ENCODE assay signal across 27 cellular contexts in genomic region chr12:44531349-44531905, GRCh38.
"Had no signal": no experiment of that assay in that cellular context is flagged by ENCODE, and none has a peak within 500 bp of the region (broad histone marks: within the 10 kb centered on the region; RNA-seq: fewer than 3 reads in every experiment).

No MANE protein-coding gene starts in this region.

- H3K9me3 Mint-ChIP-seq: naive thymus-derived CD8-positive, alpha-beta T cell; nephron; stimulated activated naive B cell treated with anti-CD40 and anti-IgM and Interleukin-4, amounts not matched to agents 10 μg/mL and 1 μg/mL and 100 μg/mL, for 72 hours had no signal

- H3K27ac Mint-ChIP-seq: immature natural killer cell; nephron; stimulated activated naive B cell treated with anti-CD40 and anti-IgM and Interleukin-4, amounts not matched to agents 10 μg/mL and 1 μg/mL and 100 μg/mL, for 72 hours had no signal

- ATAC-seq: left colon; left lung; lower lobe of right lung; naive thymus-derived CD8-positive, alpha-beta T cell; right cardiac atrium; sciatic nerve; stimulated activated naive B cell treated with anti-CD40 and anti-IgM and Interleukin-4, amounts not matched to agents 10 μg/mL and 1 μg/mL and 100 μg/mL, for 72 hours; stimulated activated naive CD8-positive, alpha-beta T cell treated with anti-CD3 and anti-CD28 coated beads, Interleukin-15, Interleukin-2, amounts not matched to agents 100 U/mL and 50 U/mL, for 24 hours had no signal

- H3K27me3 Mint-ChIP-seq: naive thymus-derived CD8-positive, alpha-beta T cell; stimulated activated naive B cell treated with anti-CD40 and anti-IgM and Interleukin-4, amounts not matched to agents 10 μg/mL and 1 μg/mL and 100 μg/mL, for 72 hours had no signal

- H3K4me3 Mint-ChIP-seq: immature natural killer cell; naive thymus-derived CD8-positive, alpha-beta T cell; nephron; stimulated activated naive B cell treated with anti-CD40 and anti-IgM and Interleukin-4, amounts not matched to agents 10 μg/mL and 1 μg/mL and 100 μg/mL, for 72 hours had no signal

- H3K4me3 ChIP-seq: left lung, lower lobe of right lung, ovary, prostate gland, skin epidermis, stomach, testis, thyroid gland, transverse colon, upper lobe of left lung, vagina had no signal

- H3K4me1 ChIP-seq: left lung, lower lobe of right lung, prostate gland, stomach, testis, transverse colon, vagina had no signal

- H3K36me3 ChIP-seq: left lung, lower lobe of right lung, ovary, prostate gland, stomach, thyroid gland, transverse colon, upper lobe of left lung, vagina had no signal

- DNase-seq: hypothalamus; immature natural killer cell; kidney; left colon; left lung; lower lobe of right lung; mammary epithelial cell; naive thymus-derived CD8-positive, alpha-beta T cell; ovary; retina; right cardiac atrium; stimulated activated CD4-positive, alpha-beta T cell treated with anti-CD3 and anti-CD28 coated beads, Interleukin-12 subunit alpha, Interleukin-12 subunit beta, amount 100 ng/mL, for 4 hours; stimulated activated CD4-positive, alpha-beta T cell treated with anti-CD3 and anti-CD28 coated beads, Interleukin-15, amount 100 ng/mL, for 24 hours; stimulated activated CD4-positive, alpha-beta T cell treated with anti-CD3 and anti-CD28 coated beads, Interleukin-2, amount 100 ng/mL, for 24 hours; stimulated activated CD4-positive, alpha-beta T cell treated with anti-CD3 and anti-CD28 coated beads, Interleukin-4, amount 100 ng/mL, for 1 hour; stimulated activated naive B cell treated with anti-CD40 and anti-IgM and Interleukin-4, amounts not matched to agents 10 μg/mL and 1 μg/mL and 100 μg/mL, for 72 hours; stimulated activated naive CD8-positive, alpha-beta T cell treated with anti-CD3 and anti-CD28 coated beads, Interleukin-15, Interleukin-2, amounts not matched to agents 100 U/mL and 50 U/mL, for 24 hours; stomach; testis; thyroid gland; transverse colon; upper lobe of left lung had no signal

- H3K4me1 Mint-ChIP-seq: immature natural killer cell; nephron; stimulated activated naive B cell treated with anti-CD40 and anti-IgM and Interleukin-4, amounts not matched to agents 10 μg/mL and 1 μg/mL and 100 μg/mL, for 72 hours had no signal

- H3K27ac ChIP-seq: left lung, lower lobe of right lung, ovary, prostate gland, skin epidermis, stomach, testis, thyroid gland, transverse colon, upper lobe of left lung, vagina had no signal

- H3K9me3 ChIP-seq: left lung, lower lobe of right lung, ovary, prostate gland, stomach, testis, thyroid gland, transverse colon, upper lobe of left lung, vagina had no signal

- H3K27me3 ChIP-seq: left lung, ovary, stomach, testis, thyroid gland, transverse colon, upper lobe of left lung, vagina had no signal

- H3K36me3 Mint-ChIP-seq: stimulated activated naive B cell treated with anti-CD40 and anti-IgM and Interleukin-4, amounts not matched to agents 10 μg/mL and 1 μg/mL and 100 μg/mL, for 72 hours had no signal
